In the genomic region with DNA sequence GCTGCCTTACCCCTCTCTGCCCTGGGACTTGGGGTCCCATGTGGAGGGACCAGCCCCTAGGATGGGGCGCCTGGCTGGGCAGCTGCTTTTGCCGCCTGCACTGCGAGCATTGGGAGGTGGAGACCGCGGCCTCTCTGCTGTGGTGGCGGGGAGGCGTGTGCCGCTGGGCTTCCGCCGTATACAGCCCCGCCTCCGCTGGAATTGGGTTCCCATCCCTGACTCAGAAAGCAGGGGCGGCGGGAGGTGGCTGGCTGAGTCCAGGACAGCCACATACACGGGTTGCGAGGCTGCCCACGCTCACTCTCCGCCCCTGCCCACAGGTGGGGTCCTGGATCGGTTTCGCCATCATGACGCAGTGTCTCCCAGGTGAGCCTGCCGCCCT, we compare ENCODE assay signal across 16 cellular contexts. TPM values are rescaled to one million over a fixed set of nuclear protein-coding genes. Genes with fewer than 3 reads are reported as not detected.
"Had no signal": no experiment of that assay in that cellular context is flagged by ENCODE, and none has a peak within 500 bp of the region (broad histone marks: within the 10 kb centered on the region; RNA-seq: fewer than 3 reads in every experiment).

No MANE protein-coding gene starts in this region.

- DNase-seq: activated CD4-positive, alpha-beta T cell treated with anti-CD3 and anti-CD28 coated beads for 36 hours; activated CD8-positive, alpha-beta memory T cell treated with anti-CD3 and anti-CD28 coated beads, Interleukin-2, amount 50 U/mL, for 4 hours; activated CD8-positive, alpha-beta T cell treated with anti-CD3 and anti-CD28 coated beads for 36 hours; activated naive CD4-positive, alpha-beta T cell; aorta; kidney glomerular epithelial cell; tibial artery; uterus; WERI-Rb-1 had no signal

- H3K9me3 ChIP-seq: right atrium auricular region, tibial artery, uterus had no signal

- H3K4me3 ChIP-seq: right atrium auricular region, smooth muscle cell, tibial artery, uterus had no signal

- H3K4me2 ChIP-seq: smooth muscle cell had no signal

- H3K36me3 ChIP-seq: uterus had no signal

- H3K27me3 ChIP-seq: right atrium auricular region, tibial artery, uterus had no signal

- H3K27ac ChIP-seq: right atrium auricular region, tibial artery, uterus, WERI-Rb-1 had no signal

RNA-seq across cellular contexts. Expression of a gene that starts 17.6 kb away (rescaled TPM):
- total RNA-seq: bronchial epithelial cell, endothelial cell of umbilical vein, frontal cortex, mesothelial cell of epicardium, myocyte, right atrium auricular region, smooth muscle cell had no signal
- polyA plus RNA-seq: aorta, smooth muscle cell had no signal
